Comparison of ENCODE assay signal across 8 cellular contexts in genomic region chr16:88857728-88858339, GRCh38. TPM values are rescaled to one million over a fixed set of nuclear protein-coding genes. Genes with fewer than 3 reads are reported as not detected.
A peak's percentile ranks its signal among the peaks of the same experiment; 100 is the strongest.
DNase-seq lines count a peak whose midpoint lies in the region; ATAC-seq and TF ChIP-seq lines count a peak whose summit lies in the region.

No MANE protein-coding gene starts in this region.

- DNase-seq in ACHN = peak; percentile 91
- peak; percentile 99 for DNase-seq in HuH-7 (ENCODE audit: low spot score)
- DNase-seq in SW480 (ENCODE audit: low spot score) = peak; percentile 62
- DNase-seq in adrenal gland = peak; percentile 78 to 91 (median 84)
- peak; percentile 70 for DNase-seq in right atrium auricular region (ENCODE audit: low spot score)
- DNase-seq in psoas muscle = peak; percentile 76 to 87
- peak; percentile 81 for DNase-seq in ureter (ENCODE audit: low spot score)

- H3K27me3 ChIP-seq in adrenal gland = no peaks in the 10 kb centered on the region
- H3K27me3 ChIP-seq in right atrium auricular region = no peaks in the 10 kb centered on the region
- no peaks in the 10 kb centered on the region for H3K27me3 ChIP-seq in psoas muscle (ENCODE audit: insufficient read depth in 3 of 3, low read length in 2 of 3)

- TF ChIP-seq CTCF in adrenal gland (IDR thresholded peaks at IDR 0.05) (peak in 5 of 6 experiments; percentile 57 to 70 (median 65)), right atrium auricular region (IDR thresholded peaks at IDR 0.05) (peak; percentile 30 to 70), psoas muscle (IDR thresholded peaks at IDR 0.05) (peak; percentile 57)

- H3K36me3 ChIP-seq in adrenal gland (replicated peaks in 1 of 2) (peaks cover 0 to 43% of the 10 kb centered on the region in 2 donors), right atrium auricular region (peaks cover 38% of the 10 kb centered on the region), psoas muscle (ENCODE audit: insufficient read depth in 1 of 2, low read depth in 1 of 2) (peaks cover 0 to 44% of the 10 kb centered on the region in 2 donors)

- in situ Hi-C loops in ACHN (cut with HindIII; ENCODE audit: low pct_ligation_motif_present, low pct_unique_long_range_greater_than_20kb, low sequenced_read_pairs) = loop anchor here (25.0 kb wide), 1 partner anchor 96 kb away; no protein-coding TSS in a partner anchor

- H3K4me3 ChIP-seq in adrenal gland (peak overlapping the region; percentile 68 to 97 (median 89)), right atrium auricular region (peak overlapping the region; percentile 63 to 93), psoas muscle (peak overlapping the region; percentile 93)

- ATAC-seq in GM18502 (IDR thresholded peaks at IDR 0.05; ENCODE audit: poor library complexity, unreplicated experiment) (peak; percentile 41), psoas muscle (peak; percentile 38 to 71 (median 56))

- TF ChIP-seq POLR2A in adrenal gland (IDR thresholded peaks at IDR 0.05) = no peak

- 12 to 16% (median 15%) methylated on average over 12 of the region's 12 CpGs for WGBS in adrenal gland, 4 donors
- WGBS in psoas muscle, 3 donors = 14 to 15% (median 14%) methylated on average over 12 of the region's 12 CpGs

- intact Hi-C loops in adrenal gland (cut with DNase I) (loop anchor here in 1 of 2 donors (5.0 kb wide), 1 partner anchor 41 kb away; no protein-coding TSS in a partner anchor), psoas muscle (cut with DNase I) (loop anchor here in 1 of 2 donors (5.0 kb wide), 2 partner anchors 44 to 46 kb away; partner anchors contain the start of gene APRT)

- H3K9me3 ChIP-seq in adrenal gland (replicated peaks in 1 of 3) = no peaks in the 10 kb centered on the region
- no peaks in the 10 kb centered on the region for H3K9me3 ChIP-seq in right atrium auricular region
- no peaks in the 10 kb centered on the region for H3K9me3 ChIP-seq in psoas muscle

- H3K27ac ChIP-seq in adrenal gland (peak overlapping the region; percentile 36 to 92 (median 86)), right atrium auricular region (peak overlapping the region; percentile 74 to 83), psoas muscle (peak overlapping the region; percentile 84)

- H3K4me1 ChIP-seq in adrenal gland (replicated peaks in 1 of 2) (peaks cover 18 to 60% of the 10 kb centered on the region in 2 donors), right atrium auricular region (peaks cover 0 to 22% of the 10 kb centered on the region in 2 donors), psoas muscle (peaks cover 13% of the 10 kb centered on the region)

RNA-seq across cellular contexts. Expression of gene TRAPPC2L, which starts 0.9 kb away (rescaled TPM):
- total RNA-seq in adrenal gland (100 to 1,000 TPM in 5 of 8 donors, 10 to 100 TPM in 3; 56.7 to 279 (median 117) TPM), right atrium auricular region (10 to 100 TPM; 30.7 to 33.0 TPM), psoas muscle (10 to 100 TPM; 38.6 to 42.6 (median 38.7) TPM), ureter (55.3 TPM)
- polyA plus RNA-seq in adrenal gland (100 to 1,000 TPM; 150 to 259 (median 250) TPM), psoas muscle (10 to 100 TPM; 23.9 to 30.7 (median 28.5) TPM)

RNA-seq across cellular contexts. Expression of gene GALNS, which starts 1.1 kb away (rescaled TPM):
- total RNA-seq in adrenal gland (10 to 100 TPM; 22.2 to 57.0 (median 36.2) TPM), right atrium auricular region (10 to 100 TPM; 12.6 to 18.8 TPM), psoas muscle (10 to 100 TPM in 2 of 4 donors, 1 to 10 TPM in 2; 4.8 to 10.4 (median 9.7) TPM), ureter (44.4 TPM)
- polyA plus RNA-seq in adrenal gland (10 to 100 TPM; 33.3 to 63.1 (median 37.2) TPM), psoas muscle (10 to 100 TPM in 2 of 3 donors, 1 to 10 TPM in 1; 9.0 to 15.4 (median 12.3) TPM)

RNA-seq across cellular contexts. Expression of gene PABPN1L, which starts 8.6 kb away (rescaled TPM):
- total RNA-seq in adrenal gland (1 to 10 TPM in 1 of 8 donors, under 1 TPM in 4, not detected in 3; 0.22 to 3.3 (median 0.41) TPM), right atrium auricular region (not detected), psoas muscle (not detected), ureter (not detected)
- polyA plus RNA-seq in adrenal gland (1 to 10 TPM in 2 of 3 donors, under 1 TPM in 1; 0.56 to 1.6 (median 1.1) TPM), psoas muscle (not detected)

RNA-seq across cellular contexts. Expression of gene APRT, which starts 46.1 kb away (rescaled TPM):
- total RNA-seq in adrenal gland (100 to 1,000 TPM; 145 to 250 (median 181) TPM), right atrium auricular region (10 to 100 TPM; 50.6 to 90.4 TPM), psoas muscle (10 to 100 TPM; 32.8 to 67.7 (median 55.0) TPM), ureter (152 TPM)
- polyA plus RNA-seq in adrenal gland (100 to 1,000 TPM; 116 to 227 (median 121) TPM), psoas muscle (100 to 1,000 TPM in 1 of 3 donors, 10 to 100 TPM in 2; 49.4 to 165 (median 66.9) TPM)

RNA-seq across cellular contexts. Expression of gene CDT1, which starts 54.2 kb away (rescaled TPM):
- total RNA-seq in adrenal gland = 1 to 10 TPM in 6 of 8 donors, under 1 TPM in 1, not detected in 1; 0.52 to 4.5 (median 1.7) TPM
- polyA plus RNA-seq in adrenal gland = under 1 TPM; 0.29 to 0.44 (median 0.40) TPM
- total RNA-seq in right atrium auricular region = 1 to 10 TPM in 1 of 2 donors, under 1 TPM in 1; 0.39 to 1.3 TPM
- total RNA-seq in psoas muscle = under 1 TPM in 3 of 4 donors, not detected in 1; 0.17 to 0.59 (median 0.25) TPM
- polyA plus RNA-seq in psoas muscle = under 1 TPM; 0.03 to 0.13 (median 0.04) TPM
- total RNA-seq in ureter = 2.1 TPM

Comparison
In these comparisons a context has a peak if more than half of its experiments do, and no peak if none do; other contexts are left out.
1. Peak in every context shown above with its lines: DNase-seq, ATAC-seq, H3K4me3 ChIP-seq and H3K27ac ChIP-seq.